10 cellular contexts compared by ENCODE assay signal in the genomic region with DNA sequence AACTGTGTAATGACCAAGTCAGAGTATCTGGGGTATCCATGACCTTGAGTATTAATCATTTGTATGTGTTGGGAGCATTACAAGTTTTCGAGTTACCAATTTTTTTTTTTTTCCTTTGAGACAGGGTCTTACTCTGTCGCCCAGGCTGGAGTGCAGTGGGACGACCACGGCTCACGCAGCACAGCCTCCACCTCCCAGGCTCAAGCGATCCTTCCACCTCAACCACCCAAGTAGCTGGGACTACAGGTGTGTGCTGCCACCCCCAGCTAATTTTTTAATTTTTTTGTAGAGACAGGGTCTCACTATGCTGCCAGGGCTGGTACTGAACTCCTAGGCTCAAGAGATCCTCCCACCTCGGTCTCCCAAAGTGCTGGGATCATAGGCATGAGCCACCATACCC. TPM values are rescaled to one million over a fixed set of nuclear protein-coding genes. Genes with fewer than 3 reads are reported as not detected.
A peak's percentile ranks its signal among the peaks of the same experiment; 100 is the strongest.
DNase-seq lines count a peak whose midpoint lies in the region; ATAC-seq and TF ChIP-seq lines count a peak whose summit lies in the region.
"Had no signal": no experiment of that assay in that cellular context is flagged by ENCODE, and none has a peak within 500 bp of the region (broad histone marks: within the 10 kb centered on the region; RNA-seq: fewer than 3 reads in every experiment).

No MANE protein-coding gene starts in this region.

- peak overlapping the region; percentile 85 for H3K9ac ChIP-seq in skeletal muscle satellite cell (ENCODE audit: low read depth, low read length)

- H3K4me1 ChIP-seq in esophagus (ENCODE audit: control insufficient read depth in 2 of 2, insufficient read depth in 2 of 2, low read length in 1 of 2) (peaks cover 17 to 24% of the 10 kb centered on the region in 2 donors), skeletal muscle satellite cell (ENCODE audit: control insufficient read depth, insufficient read depth, low read length) (peaks cover 78% of the 10 kb centered on the region)

- peak; percentile 13 for DNase-seq in EL
- DNase-seq in NCI-H1417 treated with DMSO at 0.1 percent for 48 hours (lab: John Stamatoyannopoulos, UW): no peak
- no peak for DNase-seq in NCI-H1436 treated with DMSO at 0.1 percent for 48 hours (lab: John Stamatoyannopoulos, UW)
- no peak for DNase-seq in NCI-H146 (lab: John Stamatoyannopoulos, UW)

- H3K36me3 ChIP-seq in esophagus (ENCODE audit: control insufficient read depth in 2 of 2, insufficient read depth in 2 of 2, low read length in 1 of 2) (peaks cover 3 to 4% of the 10 kb centered on the region in 2 donors), skeletal muscle satellite cell (ENCODE audit: insufficient read depth, low read length) (peaks cover 63% of the 10 kb centered on the region)

- H3K9me3 ChIP-seq in esophagus (ENCODE audit: control insufficient read depth in 2 of 2, insufficient read depth in 1 of 2, low read depth in 1 of 2, low read length in 1 of 2): no peaks in the 10 kb centered on the region
- H3K9me3 ChIP-seq in skeletal muscle satellite cell (replicated peaks; ENCODE audit: low read length): no peaks in the 10 kb centered on the region

- H3K27me3 ChIP-seq in esophagus (ENCODE audit: control insufficient read depth in 1 of 2, insufficient read depth in 2 of 2, low read length in 2 of 2) (no peaks in the 10 kb centered on the region), skeletal muscle satellite cell (ENCODE audit: control insufficient read depth, insufficient read depth, low read length) (no peaks in the 10 kb centered on the region)

- ATAC-seq in SK-N-SH treated with all-trans-retinoic acid at 6 μM for 48 hours: no peak
- no peak for ATAC-seq in GM19023 (IDR thresholded peaks at IDR 0.05; ENCODE audit: unreplicated experiment)

- 89 to 90% methylated on average over 7 of the region's 7 CpGs for WGBS in esophagus, 2 donors

- no peak overlapping the region for H3K4me3 ChIP-seq in esophagus (ENCODE audit: low read depth in 1 of 2, low read length in 2 of 2)
- H3K4me3 ChIP-seq in skeletal muscle satellite cell (ENCODE audit: low read length): no peak overlapping the region

- peak overlapping the region; percentile 78 to 94 for H3K27ac ChIP-seq in esophagus (ENCODE audit: low read depth in 2 of 2, low read length in 1 of 2)

- peak overlapping the region; percentile 13 for H3K4me2 ChIP-seq in skeletal muscle satellite cell (ENCODE audit: low read length)

TF ChIP-seq in SK-N-SH treated with all-trans-retinoic acid at 6 μM for 48 hours, 23 proteins besides CTCF, POLR2A, EP300 and RAD21:
- TF ChIP-seq ZNF70 (CRISPR knock-in tag; IDR thresholded peaks at IDR 0.05): no peak
- TF ChIP-seq, protein P1, sequence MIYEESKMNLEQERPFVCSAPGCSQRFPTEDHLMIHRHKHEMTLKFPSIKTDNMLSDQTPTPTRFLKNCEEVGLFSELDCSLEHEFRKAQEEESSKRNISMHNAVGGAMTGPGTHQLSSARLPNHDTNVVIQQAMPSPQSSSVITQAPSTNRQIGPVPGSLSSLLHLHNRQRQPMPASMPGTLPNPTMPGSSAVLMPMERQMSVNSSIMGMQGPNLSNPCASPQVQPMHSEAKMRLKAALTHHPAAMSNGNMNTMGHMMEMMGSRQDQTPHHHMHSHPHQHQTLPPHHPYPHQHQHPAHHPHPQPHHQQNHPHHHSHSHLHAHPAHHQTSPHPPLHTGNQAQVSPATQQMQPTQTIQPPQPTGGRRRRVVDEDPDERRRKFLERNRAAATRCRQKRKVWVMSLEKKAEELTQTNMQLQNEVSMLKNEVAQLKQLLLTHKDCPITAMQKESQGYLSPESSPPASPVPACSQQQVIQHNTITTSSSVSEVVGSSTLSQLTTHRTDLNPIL (CRISPR knock-in tag; IDR thresholded peaks at IDR 0.05; ENCODE audit: low read depth): 0 out of 2 replicates have a peak, but pooled peaks have one; percentile 20

RNA-seq across cellular contexts. Expression of gene SSH1, which starts 19.7 kb away (rescaled TPM):
- 1 to 10 TPM; 3.1 to 4.7 TPM for polyA plus RNA-seq in esophagus
- 9.1 and 12.2 TPM in 2 replicates for total RNA-seq in skeletal muscle satellite cell (2012; rRNA removed)

RNA-seq across cellular contexts. Expression of gene DAO, which starts 42.2 kb away (rescaled TPM):
- polyA plus RNA-seq in esophagus: not detected
- not detected in 2 replicates for total RNA-seq in skeletal muscle satellite cell (2012; rRNA removed)
- total RNA-seq: cerebellum, Daoy had no signal
